Comparison of ENCODE assay signal across 24 cellular contexts in the genomic region with DNA sequence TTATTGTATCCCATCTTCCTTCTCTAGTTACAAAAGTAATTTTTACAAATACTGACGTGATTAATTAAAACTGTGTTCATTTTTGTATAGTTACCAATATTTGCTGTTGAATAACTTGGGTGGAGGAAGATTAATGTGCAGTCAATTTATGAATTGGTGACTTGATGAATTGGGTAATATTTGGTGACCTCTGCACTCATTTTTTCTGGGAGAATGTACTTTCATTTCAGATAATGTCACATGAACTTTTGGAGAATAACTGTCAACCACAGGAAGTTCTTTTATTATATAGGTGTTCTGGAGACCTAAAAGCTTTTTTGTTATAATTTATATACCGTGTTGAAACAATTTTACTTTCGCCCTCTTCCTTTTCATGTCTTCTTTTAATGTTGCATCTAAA.
"Had no signal": no experiment of that assay in that cellular context is flagged by ENCODE, and none has a peak within 500 bp of the region (broad histone marks: within the 10 kb centered on the region; RNA-seq: fewer than 3 reads in every experiment).

No MANE protein-coding gene starts in this region.

- H3K4me3 ChIP-seq: coronary artery, esophagus squamous epithelium, hepatocyte, lower lobe of right lung, tibial artery had no signal

- H3K9me3 ChIP-seq: esophagus squamous epithelium had no signal

- H3K36me3 ChIP-seq: esophagus squamous epithelium, lower lobe of right lung had no signal

- ATAC-seq: left cardiac atrium; lower lobe of right lung; naive thymus-derived CD8-positive, alpha-beta T cell had no signal

- H3K27me3 ChIP-seq: brain microvascular endothelial cell, esophagus squamous epithelium, hepatocyte, tibial artery had no signal

- H2AFZ ChIP-seq: hepatocyte had no signal

- DNase-seq: activated CD4-positive, alpha-beta T cell treated with anti-CD3 and anti-CD28 coated beads, Interleukin-2, amount 50 U/mL, for 1 hour; activated CD4-positive, CD25-positive, alpha-beta regulatory T cell treated with anti-CD3 and anti-CD28 coated beads, Interleukin-2, amount 50 U/mL, for 72 hours; activated gamma-delta T cell treated with Interleukin-2 at 50 U/mL for 16 hours; activated T-cell treated with anti-CD3 and anti-CD28 coated beads for 4 hours; aorta; brain microvascular endothelial cell; central memory CD4-positive, alpha-beta T cell; effector CD4-positive, alpha-beta T cell; esophagus squamous epithelium; left cardiac atrium; lower lobe of right lung; naive thymus-derived CD8-positive, alpha-beta T cell; nucleus accumbens; stimulated activated CD4-positive, alpha-beta T cell treated with anti-CD3 and anti-CD28 coated beads, Interleukin-12 subunit alpha, Interleukin-12 subunit beta, amount 100 ng/mL, for 4 hours; stimulated activated CD4-positive, alpha-beta T cell treated with anti-CD3 and anti-CD28 coated beads, Interleukin-1b, Interleukin-23, amount 100 ng/mL, for 48 hours; stimulated activated CD8-positive, alpha-beta memory T cell treated with anti-CD3 and anti-CD28 coated beads, Interleukin-4, amount 100 ng/mL, for 48 hours; stimulated activated naive CD4-positive, alpha-beta T cell; SW 1271; T-helper 2 cell; tibial artery had no signal

- H3K27ac Mint-ChIP-seq: activated T-helper 1 cell treated with anti-CD3 and anti-CD28 coated beads, Interleukin-12 subunit alpha, Interleukin-12 subunit beta, Interleukin-2, Interleukin-4 antibody, amounts not matched to agents 30 ng/mL and 10 ng/mL and 1 ng/mL, durations not matched to agents 14 hours and 24 hours and 36 hours had no signal

- FAIRE-seq: islet of Langerhans had no signal

- H3K4me1 ChIP-seq: esophagus squamous epithelium, lower lobe of right lung had no signal

- H3K79me2 ChIP-seq: hepatocyte had no signal

- H3K4me3 Mint-ChIP-seq: activated T-helper 1 cell treated with anti-CD3 and anti-CD28 coated beads, Interleukin-12 subunit alpha, Interleukin-12 subunit beta, Interleukin-2, Interleukin-4 antibody, amounts not matched to agents 30 ng/mL and 10 ng/mL and 1 ng/mL, durations not matched to agents 14 hours and 24 hours and 36 hours; naive thymus-derived CD8-positive, alpha-beta T cell had no signal

- H3K4me2 ChIP-seq: hepatocyte had no signal
